ENCODE assay signal across 9 cellular contexts in genomic region chr5:77843570-77844407, GRCh38.
DNase-seq lines count a peak whose midpoint lies in the region; ATAC-seq and TF ChIP-seq lines count a peak whose summit lies in the region.
"Had no signal": no experiment of that assay in that cellular context is flagged by ENCODE, and none has a peak within 500 bp of the region (broad histone marks: within the 10 kb centered on the region; RNA-seq: fewer than 3 reads in every experiment).

No MANE protein-coding gene starts in this region.

- intact Hi-C loops in IMR-90 (cut with micrococcal nuclease) (no loop called here), left lung (cut with DNase I) (no loop called here), A673 (cut with micrococcal nuclease; ENCODE audit: unreplicated experiment) (no loop called here)

- no peak overlapping the region for H2BK120ac ChIP-seq in IMR-90 (ENCODE audit: low read depth, low read length)

- no peak overlapping the region for H3K27ac Mint-ChIP-seq in stimulated activated naive CD8-positive, alpha-beta T cell treated with anti-CD3 and anti-CD28 coated beads, Interleukin-15, amount 100 ng/mL, for 72 hours

- TF ChIP-seq CTCF in IMR-90 (conservative IDR thresholded peaks at IDR 0.05; ENCODE audit: low read depth, low read length) (no peak), choroid plexus epithelial cell (conservative IDR thresholded peaks at IDR 0.05; ENCODE audit: low read depth, low read length) (no peak), left lung (IDR thresholded peaks at IDR 0.05) (no peak), A673 (conservative IDR thresholded peaks at IDR 0.05; ENCODE audit: low read depth, low read length) (no peak)

- H2AK5ac ChIP-seq in IMR-90 (ENCODE audit: low read depth, low read length) = no peak overlapping the region

- TF ChIP-seq POLR2A in IMR-90 (IDR thresholded peaks at IDR 0.05; ENCODE audit: low read depth, low read length) = no peak

- no peaks in the 10 kb centered on the region for H4K20me1 ChIP-seq in IMR-90 (ENCODE audit: insufficient read depth, low read length)

- DNase-seq in IMR-90 = no peak
- DNase-seq in choroid plexus epithelial cell (ENCODE audit: low read depth) = no peak
- DNase-seq in left lung = peak in 1 of 2 donors; percentile 55
- DNase-seq in stimulated activated naive CD8-positive, alpha-beta T cell treated with anti-CD3 and anti-CD28 coated beads, Interleukin-15, amount 100 ng/mL, for 72 hours = no peak
- DNase-seq in A673 (ENCODE audit: low spot score) = no peak
- no peak for DNase-seq in H4 (ENCODE audit: low spot score)
- DNase-seq in NCI-H2107 treated with DMSO at 0.1 percent for 48 hours (lab: John Stamatoyannopoulos, UW; ENCODE audit: unreplicated experiment) = no peak
- DNase-seq: NCI-H187 had no signal

- in situ Hi-C loops in IMR-90 (cut with MboI; ENCODE audit: low sequenced_read_pairs) = no loop called here

- H3K4me3 ChIP-seq in IMR-90 (ENCODE audit: insufficient read depth, low read depth, low read length) = peak overlapping the region; percentile 38
- peak overlapping the region; percentile 62 for H3K4me3 ChIP-seq in choroid plexus epithelial cell (ENCODE audit: low read depth, low read length)
- H3K4me3 ChIP-seq in left lung = peak overlapping the region; percentile 20 to 32
- no peak overlapping the region for H3K4me3 ChIP-seq in A673 (ENCODE audit: low read depth, low read length, poor library complexity, severe bottlenecking)

- H3K36me3 ChIP-seq in IMR-90 (ENCODE audit: control insufficient read depth, insufficient read depth, low read length) (no peaks in the 10 kb centered on the region), left lung (no peaks in the 10 kb centered on the region), A673 (ENCODE audit: insufficient read depth, low read length, poor library complexity, severe bottlenecking) (no peaks in the 10 kb centered on the region)

- H4K91ac ChIP-seq in IMR-90 (ENCODE audit: insufficient read depth, low read depth, low read length) = no peak overlapping the region

- H3K27ac ChIP-seq in IMR-90 (ENCODE audit: insufficient read depth, low read length) = no peak overlapping the region
- H3K27ac ChIP-seq in left lung = no peak overlapping the region
- no peak overlapping the region for H3K27ac ChIP-seq in A673 (ENCODE audit: low read depth, low read length, poor library complexity, severe bottlenecking)

- H3K27me3 Mint-ChIP-seq in stimulated activated naive CD8-positive, alpha-beta T cell treated with anti-CD3 and anti-CD28 coated beads, Interleukin-15, amount 100 ng/mL, for 72 hours = peaks cover 88% of the 10 kb centered on the region

- H3K14ac ChIP-seq in IMR-90 (replicated peaks; ENCODE audit: low read depth, low read length) = no peak overlapping the region

- H2BK15ac ChIP-seq in IMR-90 (ENCODE audit: low read depth, low read length) = no peak overlapping the region

- no CpG with 5 or more reads among the region's 24 CpGs for WGBS in IMR-90 (ENCODE audit: extremely low coverage in 2 of 2, insufficient read length in 1 of 2), 2 experiments

- H2BK20ac ChIP-seq in IMR-90 (ENCODE audit: low read depth, low read length) = no peak overlapping the region

- H2AK9ac ChIP-seq in IMR-90 (replicated peaks; ENCODE audit: low read depth, low read length, poor library complexity) = no peak overlapping the region

- H2AFZ ChIP-seq in IMR-90 (replicated peaks; ENCODE audit: low read length, poor library complexity) = peak overlapping the region; percentile 89

- dilution Hi-C loops in IMR-90 (cut with HindIII; ENCODE audit: low sequenced_read_pairs, unreplicated experiment) = no loop called here

- H2BK5ac ChIP-seq in IMR-90 (ENCODE audit: low read depth, low read length, poor library complexity, severe bottlenecking) = no peak overlapping the region

- peak overlapping the region; percentile 61 for H3K4me2 ChIP-seq in IMR-90 (ENCODE audit: low read depth, low read length)

- no peak overlapping the region for H3K4ac ChIP-seq in IMR-90 (ENCODE audit: low read depth, low read length)

- H4K5ac ChIP-seq in IMR-90 (ENCODE audit: low read depth, low read length) = no peak overlapping the region

- peak overlapping the region; percentile 62 to 89 for H3K4me3 Mint-ChIP-seq in stimulated activated naive CD8-positive, alpha-beta T cell treated with anti-CD3 and anti-CD28 coated beads, Interleukin-15, amount 100 ng/mL, for 72 hours

- H3K9ac ChIP-seq in IMR-90 (ENCODE audit: low read depth, low read length) = no peak overlapping the region; the same call in 1 of the 2 replicates

- H3K4me1 Mint-ChIP-seq in stimulated activated naive CD8-positive, alpha-beta T cell treated with anti-CD3 and anti-CD28 coated beads, Interleukin-15, amount 100 ng/mL, for 72 hours = peaks cover 23% of the 10 kb centered on the region

- H3K4me1 ChIP-seq in IMR-90 (ENCODE audit: control insufficient read depth, insufficient read depth, low read length) = peaks cover 3% of the 10 kb centered on the region; the same call in 1 of the 2 replicates
- peaks cover 3 to 15% of the 10 kb centered on the region in 2 donors for H3K4me1 ChIP-seq in left lung
- no peaks in the 10 kb centered on the region for H3K4me1 ChIP-seq in A673 (ENCODE audit: insufficient read depth, low read length, poor library complexity, severe bottlenecking)

- peak overlapping the region; percentile 40; the same call in 1 of the 2 replicates for H3K56ac ChIP-seq in IMR-90 (ENCODE audit: extremely low read depth, insufficient read depth, low read length)

- H4K8ac ChIP-seq in IMR-90 (ENCODE audit: low read depth in 2 of 2, low read length in 2 of 2) = no peak overlapping the region

- H3K18ac ChIP-seq in IMR-90 (ENCODE audit: low read depth, low read length) = no peak overlapping the region

- H3K23ac ChIP-seq in IMR-90 (ENCODE audit: low read depth, low read length) = peak overlapping the region; percentile 67; the same call in 1 of the 2 replicates

- CTCF ChIA-PET in IMR-90 (lab: Yijun Ruan, JAX) (no interaction called here), A673 (lab: Charles Lee) (no interaction called here)

- H3K27me3 ChIP-seq in IMR-90 (ENCODE audit: control insufficient read depth, insufficient read depth, low read length) = peaks cover 25% of the 10 kb centered on the region
- peaks cover 22 to 77% of the 10 kb centered on the region in 2 donors for H3K27me3 ChIP-seq in left lung
- peaks cover 42% of the 10 kb centered on the region for H3K27me3 ChIP-seq in A673 (replicated peaks; ENCODE audit: insufficient read depth, low read depth, low read length, poor library complexity)

- no peaks in the 10 kb centered on the region for H3K9me3 ChIP-seq in IMR-90 (ENCODE audit: control insufficient read depth, insufficient read depth, low read length)
- no peaks in the 10 kb centered on the region for H3K9me3 ChIP-seq in left lung
- no peaks in the 10 kb centered on the region for H3K9me3 ChIP-seq in A673 (ENCODE audit: low read depth, low read length, poor library complexity, severe bottlenecking)

- H3K79me1 ChIP-seq in IMR-90 (ENCODE audit: low read depth in 1 of 2, low read length in 2 of 2) = no peaks in the 10 kb centered on the region

- TF ChIP-seq RAD21 in IMR-90 (IDR thresholded peaks at IDR 0.05; ENCODE audit: low read length) = no peak

- no peaks in the 10 kb centered on the region for H3K9me1 ChIP-seq in IMR-90 (ENCODE audit: insufficient read depth, low read length)

- peak; percentile 47 for ATAC-seq in IMR-90 (ENCODE audit: low read depth)
- peak; percentile 75 for ATAC-seq in left lung
- no peak for ATAC-seq in stimulated activated naive CD8-positive, alpha-beta T cell treated with anti-CD3 and anti-CD28 coated beads, Interleukin-15, amount 100 ng/mL, for 72 hours
- ATAC-seq in GM21526 (IDR thresholded peaks at IDR 0.05; ENCODE audit: low FRiP score, unreplicated experiment) = no peak

- POLR2A ChIA-PET in IMR-90 (lab: Charles Lee; ENCODE audit: unreplicated experiment) = interaction anchor here (0.8 kb wide), 1 partner anchor 9 kb away, joined by 3 read pairs; no protein-coding TSS in a partner anchor
- POLR2A ChIA-PET in A673 (lab: Charles Lee; ENCODE audit: low non-redundant PET) = no interaction called here

- no peaks in the 10 kb centered on the region for H3K9me3 Mint-ChIP-seq in stimulated activated naive CD8-positive, alpha-beta T cell treated with anti-CD3 and anti-CD28 coated beads, Interleukin-15, amount 100 ng/mL, for 72 hours

- BruUV-seq in IMR-90 (replicated peaks; lab: Mats Ljungman, UMichigan) = no TSS peak
- BruUV-seq in A673 (replicated peaks; lab: Mats Ljungman, UMichigan) = no TSS peak

TF ChIP-seq in IMR-90, 13 proteins besides CTCF, POLR2A, EP300 and RAD21 (continues in another document):
- no peak for TF ChIP-seq FOS (IDR thresholded peaks at IDR 0.05; ENCODE audit: low read depth, low read length)
- no peak for TF ChIP-seq CHD1 (IDR thresholded peaks at IDR 0.05; ENCODE audit: low read depth, low read length)
- TF ChIP-seq ELK1 (IDR thresholded peaks at IDR 0.05; ENCODE audit: borderline replicate concordance, low read depth, low read length) = no peak
- no peak for TF ChIP-seq MXI1 (IDR thresholded peaks at IDR 0.05; ENCODE audit: borderline replicate concordance, low read depth, low read length)
- TF ChIP-seq MAZ (IDR thresholded peaks at IDR 0.05; ENCODE audit: borderline replicate concordance, low read depth, low read length) = no peak
- no peak for TF ChIP-seq BHLHE40 (IDR thresholded peaks at IDR 0.05; ENCODE audit: low read depth, low read length)
- no peak for TF ChIP-seq NFE2L2 (IDR thresholded peaks at IDR 0.05; ENCODE audit: low read depth, low read length)
- TF ChIP-seq CEBPB (IDR thresholded peaks at IDR 0.05; ENCODE audit: low read depth, low read length) = no peak
- no peak for TF ChIP-seq MAFK (IDR thresholded peaks at IDR 0.05; ENCODE audit: low read depth, low read length)
- no peak for TF ChIP-seq SMC3 (IDR thresholded peaks at IDR 0.05; ENCODE audit: low read depth, low read length)
- TF ChIP-seq USF2 (IDR thresholded peaks at IDR 0.05; ENCODE audit: low read depth, low read length) = no peak

Comparison
In these comparisons a context has a peak if more than half of its experiments do, and no peak if none do; other contexts are left out.
1. ATAC-seq: peak in IMR-90 (single experiment) and left lung (single experiment); none in stimulated activated naive CD8-positive, alpha-beta T cell treated with anti-CD3 and anti-CD28 coated beads, Interleukin-15, amount 100 ng/mL, for 72 hours (single experiment) and GM21526 (single experiment).